In genomic region chr16:22329199-22329695, GRCh38 we compare ENCODE assay signal across 18 cellular contexts. TPM values are rescaled to one million over a fixed set of nuclear protein-coding genes. Genes with fewer than 3 reads are reported as not detected.
DNase-seq lines count a peak whose midpoint lies in the region; ATAC-seq and TF ChIP-seq lines count a peak whose summit lies in the region.
"Had no signal": no experiment of that assay in that cellular context is flagged by ENCODE, and none has a peak within 500 bp of the region (broad histone marks: within the 10 kb centered on the region; RNA-seq: fewer than 3 reads in every experiment).

No MANE protein-coding gene starts in this region.

- DNase-seq in activated CD8-positive, alpha-beta T cell treated with anti-CD3 and anti-CD28 coated beads for 36 hours, result no peak
- DNase-seq in activated CD8-positive, alpha-beta T cell treated with anti-CD3 and anti-CD28 coated beads, Interleukin-2, amount 10 ng/mL, durations not matched to agents 7 days and 5 days, result no peak
- DNase-seq in CD14-positive monocyte (ENCODE audit: low spot score) (no peak), RWPE1 (ENCODE audit: low spot score) (no peak), esophagus squamous epithelium (lab: John Stamatoyannopoulos, UW) (no peak), NCI-H82 (lab: John Stamatoyannopoulos, UW) (no peak)
- no peak for DNase-seq in naive thymus-derived CD4-positive, alpha-beta T cell
- DNase-seq in activated CD4-positive, alpha-beta T cell treated with anti-CD3 and anti-CD28 coated beads for 1 hour, result no peak
- DNase-seq: 8988T, DMS153, GF-D8, GOT3, KBM-7, NCI-H1105 treated with DMSO at 0.1 percent for 48 hours, NCI-H1694 treated with DMSO at 0.1 percent for 48 hours, NCI-H2107, NCI-H226, NCI-H524 had no signal

- WGBS in esophagus squamous epithelium, 2 donors, result 95 to 96% methylated on average over 7 to 9 of the region's 9 CpGs

- POLR2A ChIA-PET in activated CD8-positive, alpha-beta T cell treated with anti-CD3 and anti-CD28 coated beads for 36 hours (lab: Charles Lee), result interaction anchor here (0.6 to 1.4 kb wide), 4 partner anchors 13 to 343 kb away, joined by 3 to 4 read pairs (median 3); no protein-coding TSS in a partner anchor
- POLR2A ChIA-PET in activated CD8-positive, alpha-beta T cell treated with anti-CD3 and anti-CD28 coated beads, Interleukin-2, amount 10 ng/mL, durations not matched to agents 7 days and 5 days (lab: Charles Lee), result interaction anchor here (1.6 to 2.0 kb wide), 2 partner anchors 29 to 44 kb away, joined by 6 to 7 read pairs; no protein-coding TSS in a partner anchor
- POLR2A ChIA-PET in RWPE1 (lab: Yijun Ruan, JAX; ENCODE audit: low non-redundant PET), result no interaction called here
- POLR2A ChIA-PET in naive thymus-derived CD4-positive, alpha-beta T cell (lab: Charles Lee), result interaction anchor here (1.0 to 1.7 kb wide), 4 partner anchors 9 to 46 kb away, joined by 3 to 11 read pairs (median 3); no protein-coding TSS in a partner anchor

- no peak overlapping the region for H3K4me3 Mint-ChIP-seq in activated CD8-positive, alpha-beta T cell treated with anti-CD3 and anti-CD28 coated beads for 36 hours
- no peak overlapping the region for H3K4me3 Mint-ChIP-seq in activated CD8-positive, alpha-beta T cell treated with anti-CD3 and anti-CD28 coated beads, Interleukin-2, amount 10 ng/mL, durations not matched to agents 7 days and 5 days
- H3K4me3 Mint-ChIP-seq in CD14-positive monocyte, result no peak overlapping the region
- no peak overlapping the region for H3K4me3 Mint-ChIP-seq in naive thymus-derived CD4-positive, alpha-beta T cell

- TF ChIP-seq CTCF in activated CD8-positive, alpha-beta T cell treated with anti-CD3 and anti-CD28 coated beads for 36 hours (IDR thresholded peaks at IDR 0.05), result no peak
- TF ChIP-seq CTCF in CD14-positive monocyte (IDR thresholded peaks at IDR 0.05) (no peak), RWPE1 (conservative IDR thresholded peaks at IDR 0.05; ENCODE audit: low read depth) (no peak), esophagus squamous epithelium (IDR thresholded peaks at IDR 0.05) (no peak)

- H3K27me3 Mint-ChIP-seq in activated CD8-positive, alpha-beta T cell treated with anti-CD3 and anti-CD28 coated beads for 36 hours, result no peaks in the 10 kb centered on the region
- H3K27me3 Mint-ChIP-seq in activated CD8-positive, alpha-beta T cell treated with anti-CD3 and anti-CD28 coated beads, Interleukin-2, amount 10 ng/mL, durations not matched to agents 7 days and 5 days (ENCODE audit: low read depth), result no peaks in the 10 kb centered on the region
- H3K27me3 Mint-ChIP-seq in CD14-positive monocyte (ENCODE audit: low read depth in 3 of 3), result no peaks in the 10 kb centered on the region
- H3K27me3 Mint-ChIP-seq in naive thymus-derived CD4-positive, alpha-beta T cell, result no peaks in the 10 kb centered on the region

- H3K4me3 ChIP-seq in naive thymus-derived CD4-positive, alpha-beta T cell (ENCODE audit: low read length), result no peak overlapping the region
- H3K4me3 ChIP-seq in esophagus squamous epithelium, result no peak overlapping the region

- CTCF ChIA-PET in activated CD8-positive, alpha-beta T cell treated with anti-CD3 and anti-CD28 coated beads for 36 hours (lab: Charles Lee), result interaction anchor here (0.9 to 1.5 kb wide), 5 partner anchors 8 to 49 kb away, joined by 3 to 6 read pairs (median 5); no protein-coding TSS in a partner anchor
- CTCF ChIA-PET in activated CD8-positive, alpha-beta T cell treated with anti-CD3 and anti-CD28 coated beads, Interleukin-2, amount 10 ng/mL, durations not matched to agents 7 days and 5 days (lab: Charles Lee), result interaction anchor here (1.1 to 1.7 kb wide), 2 partner anchors 24 to 28 kb away, joined by 3 read pairs; no protein-coding TSS in a partner anchor
- CTCF ChIA-PET in RWPE1 (lab: Yijun Ruan, JAX), result interaction anchor here (0.9 kb wide), 1 partner anchor 8 kb away, joined by 5 read pairs; no protein-coding TSS in a partner anchor
- CTCF ChIA-PET in naive thymus-derived CD4-positive, alpha-beta T cell (lab: Charles Lee), result no interaction called here

- H3K36me3 ChIP-seq in naive thymus-derived CD4-positive, alpha-beta T cell (ENCODE audit: control insufficient read depth in 2 of 3, insufficient read depth in 3 of 3, low read length in 3 of 3), result peaks cover 9 to 85% (median 32%) of the 10 kb centered on the region in 3 experiments
- H3K36me3 ChIP-seq in esophagus squamous epithelium, result peaks cover 27 to 98% (median 49%) of the 10 kb centered on the region in 3 donors

- no peak for ATAC-seq in activated CD8-positive, alpha-beta T cell treated with anti-CD3 and anti-CD28 coated beads for 36 hours
- no peak for ATAC-seq in activated CD8-positive, alpha-beta T cell treated with anti-CD3 and anti-CD28 coated beads, Interleukin-2, amount 10 ng/mL, durations not matched to agents 7 days and 5 days
- no peak for ATAC-seq in naive thymus-derived CD4-positive, alpha-beta T cell

- no peaks in the 10 kb centered on the region for H3K4me1 ChIP-seq in naive thymus-derived CD4-positive, alpha-beta T cell (ENCODE audit: control insufficient read depth in 2 of 2, insufficient read depth in 2 of 2, low read length in 2 of 2)
- H3K4me1 ChIP-seq in esophagus squamous epithelium, result no peaks in the 10 kb centered on the region

- peaks cover under 1% of the 10 kb centered on the region for H3K4me1 Mint-ChIP-seq in activated CD8-positive, alpha-beta T cell treated with anti-CD3 and anti-CD28 coated beads for 36 hours (ENCODE audit: low read depth)
- H3K4me1 Mint-ChIP-seq in activated CD8-positive, alpha-beta T cell treated with anti-CD3 and anti-CD28 coated beads, Interleukin-2, amount 10 ng/mL, durations not matched to agents 7 days and 5 days (ENCODE audit: low read depth), result peaks cover 2% of the 10 kb centered on the region
- peaks cover 13% of the 10 kb centered on the region for H3K4me1 Mint-ChIP-seq in CD14-positive monocyte
- peaks cover 3 to 25% (median 14%) of the 10 kb centered on the region in 7 donors for H3K4me1 Mint-ChIP-seq in naive thymus-derived CD4-positive, alpha-beta T cell

- no peaks in the 10 kb centered on the region for H3K9me3 Mint-ChIP-seq in activated CD8-positive, alpha-beta T cell treated with anti-CD3 and anti-CD28 coated beads for 36 hours
- H3K9me3 Mint-ChIP-seq in activated CD8-positive, alpha-beta T cell treated with anti-CD3 and anti-CD28 coated beads, Interleukin-2, amount 10 ng/mL, durations not matched to agents 7 days and 5 days (ENCODE audit: insufficient read depth), result no peaks in the 10 kb centered on the region
- H3K9me3 Mint-ChIP-seq in CD14-positive monocyte, result no peaks in the 10 kb centered on the region
- H3K9me3 Mint-ChIP-seq in naive thymus-derived CD4-positive, alpha-beta T cell, result peaks cover 0 to under 1% (median 0%) of the 10 kb centered on the region in 11 donors

- no peak for TF ChIP-seq POLR2A in esophagus squamous epithelium (IDR thresholded peaks at IDR 0.05)

- no peaks in the 10 kb centered on the region for H3K27me3 ChIP-seq in naive thymus-derived CD4-positive, alpha-beta T cell (ENCODE audit: control insufficient read depth in 2 of 2, insufficient read depth in 2 of 2, low read length in 2 of 2)
- no peaks in the 10 kb centered on the region for H3K27me3 ChIP-seq in esophagus squamous epithelium

- intact Hi-C loops in activated CD8-positive, alpha-beta T cell treated with anti-CD3 and anti-CD28 coated beads for 36 hours (cut with micrococcal nuclease), result no loop called here
- intact Hi-C loops in CD14-positive monocyte (cut with micrococcal nuclease), result loop anchor here in 1 of 2 donors (10.0 kb wide), 2 partner anchors 46 to 86 kb away; partner anchors contain the start of gene CDR2
- intact Hi-C loops in naive thymus-derived CD4-positive, alpha-beta T cell (cut with micrococcal nuclease), result loop anchor here in 1 of 2 donors (10.0 kb wide), 1 partner anchor 1024 kb away; no protein-coding TSS in a partner anchor
- intact Hi-C loops in esophagus squamous epithelium (cut with DNase I), result no loop called here

- no peaks in the 10 kb centered on the region for H3K9me3 ChIP-seq in naive thymus-derived CD4-positive, alpha-beta T cell (ENCODE audit: control insufficient read depth in 2 of 3, low read length in 3 of 3)
- H3K9me3 ChIP-seq in esophagus squamous epithelium, result no peaks in the 10 kb centered on the region

- peak overlapping the region; percentile 42 for H3K27ac Mint-ChIP-seq in activated CD8-positive, alpha-beta T cell treated with anti-CD3 and anti-CD28 coated beads for 36 hours
- H3K27ac Mint-ChIP-seq in activated CD8-positive, alpha-beta T cell treated with anti-CD3 and anti-CD28 coated beads, Interleukin-2, amount 10 ng/mL, durations not matched to agents 7 days and 5 days, result no peak overlapping the region
- peak overlapping the region in 4 of 7 donors; percentile 15 to 66 (median 42) for H3K27ac Mint-ChIP-seq in CD14-positive monocyte
- peak overlapping the region in 7 of 9 donors; percentile 38 to 83 (median 59) for H3K27ac Mint-ChIP-seq in naive thymus-derived CD4-positive, alpha-beta T cell

- H3K27ac ChIP-seq in RWPE1 (0 out of 2 replicates have a peak overlapping the region, but pooled peaks have one; percentile 12), esophagus squamous epithelium (no peak overlapping the region)
- H3K27ac ChIP-seq in naive thymus-derived CD4-positive, alpha-beta T cell (ENCODE audit: low read depth, low read length), result no peak overlapping the region

- peaks cover 57% of the 10 kb centered on the region for H3K36me3 Mint-ChIP-seq in activated CD8-positive, alpha-beta T cell treated with anti-CD3 and anti-CD28 coated beads for 36 hours (ENCODE audit: low read depth)
- H3K36me3 Mint-ChIP-seq in activated CD8-positive, alpha-beta T cell treated with anti-CD3 and anti-CD28 coated beads, Interleukin-2, amount 10 ng/mL, durations not matched to agents 7 days and 5 days (ENCODE audit: low read depth), result peaks cover 50% of the 10 kb centered on the region
- peaks cover 66 to 83% of the 10 kb centered on the region in 2 donors for H3K36me3 Mint-ChIP-seq in CD14-positive monocyte
- H3K36me3 Mint-ChIP-seq in naive thymus-derived CD4-positive, alpha-beta T cell, result peaks cover 6 to 58% (median 35%) of the 10 kb centered on the region in 5 donors

RNA-seq across cellular contexts. Expression of gene POLR3E, which starts 32.0 kb away (rescaled TPM):
- total RNA-seq in activated CD8-positive, alpha-beta T cell treated with anti-CD3 and anti-CD28 coated beads for 36 hours, result 10 to 100 TPM; 66.9 to 67.9 TPM
- 10 to 100 TPM; 43.8 to 49.9 TPM for total RNA-seq in activated CD8-positive, alpha-beta T cell treated with anti-CD3 and anti-CD28 coated beads, Interleukin-2, amount 10 ng/mL, durations not matched to agents 7 days and 5 days
- polyA plus RNA-seq in CD14-positive monocyte, result 1 to 10 TPM; 4.1 to 5.7 TPM
- 100 to 1,000 TPM in 4 of 5 experiments, 10 to 100 TPM in 1; 60.1 to 232 (median 112) TPM for total RNA-seq in naive thymus-derived CD4-positive, alpha-beta T cell
- polyA plus RNA-seq in naive thymus-derived CD4-positive, alpha-beta T cell, result 10 to 100 TPM; 11.8 to 19.2 TPM
- total RNA-seq in esophagus squamous epithelium, result 10 to 100 TPM; 21.5 to 57.2 (median 37.7) TPM

RNA-seq across cellular contexts. Expression of gene CDR2, which starts 45.2 kb away (rescaled TPM):
- 10 to 100 TPM; 34.7 to 37.6 TPM for total RNA-seq in activated CD8-positive, alpha-beta T cell treated with anti-CD3 and anti-CD28 coated beads for 36 hours
- 10 to 100 TPM; 39.1 to 44.6 TPM for total RNA-seq in activated CD8-positive, alpha-beta T cell treated with anti-CD3 and anti-CD28 coated beads, Interleukin-2, amount 10 ng/mL, durations not matched to agents 7 days and 5 days
- polyA plus RNA-seq in CD14-positive monocyte, result 1 to 10 TPM; 2.5 to 4.8 TPM
- 10 to 100 TPM; 28.7 to 91.9 (median 65.6) TPM for total RNA-seq in naive thymus-derived CD4-positive, alpha-beta T cell
- 100 to 1,000 TPM in 1 of 2 donors, 10 to 100 TPM in 1; 66.0 to 115 TPM for polyA plus RNA-seq in naive thymus-derived CD4-positive, alpha-beta T cell
- total RNA-seq in esophagus squamous epithelium, result 10 to 100 TPM in 1 of 4 donors, 1 to 10 TPM in 3; 6.6 to 21.4 (median 8.7) TPM
